ENCODE assay signal across 1 cellular context in the genomic region with DNA sequence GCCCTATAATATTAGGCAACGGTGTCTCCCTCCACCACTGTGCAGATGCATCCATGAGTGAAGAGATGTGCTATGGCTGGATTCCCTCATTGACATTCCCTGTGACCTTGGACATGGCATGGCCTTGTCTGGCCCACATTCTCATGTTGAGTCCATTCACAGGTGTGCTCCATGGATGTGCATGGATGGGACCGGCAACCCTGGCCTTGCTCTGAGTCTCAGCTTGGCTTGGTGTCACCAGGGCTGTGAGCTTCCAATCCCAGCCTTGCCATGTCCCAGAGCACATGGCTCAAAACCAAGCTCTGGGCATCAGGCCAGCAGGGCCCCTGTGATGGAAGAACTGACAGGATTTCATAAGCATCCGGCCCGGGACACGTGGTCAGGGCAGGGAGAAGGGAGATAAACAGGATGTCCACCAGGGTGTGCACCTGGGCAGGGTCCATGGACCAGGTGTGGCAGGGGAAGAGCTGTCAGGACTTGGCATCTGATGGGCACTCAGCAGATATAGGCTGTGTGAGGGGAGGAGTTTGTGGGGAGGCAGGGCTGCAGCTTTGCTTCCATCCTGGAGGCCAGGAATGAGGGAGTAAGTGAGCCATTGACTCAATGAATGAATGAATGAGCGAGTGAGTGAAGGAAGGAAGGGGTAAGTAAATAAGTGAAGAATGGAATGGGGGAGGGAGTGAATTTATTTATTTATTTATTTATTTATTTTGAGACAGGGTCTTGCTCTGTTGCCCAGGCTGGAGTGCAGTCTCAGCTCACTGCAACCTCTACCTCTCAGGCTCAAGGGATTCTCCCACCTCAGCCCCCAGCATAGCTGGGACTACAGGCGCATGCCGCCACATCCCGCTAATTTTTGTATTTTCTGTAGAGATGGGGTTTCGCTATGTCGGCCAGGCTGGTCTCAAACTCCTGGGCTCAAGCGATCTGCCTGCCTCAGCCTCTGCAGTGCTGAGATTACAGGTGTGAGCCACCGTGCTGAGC.
A peak's percentile ranks its signal among the peaks of the same experiment; 100 is the strongest.
TF ChIP-seq lines count a peak whose summit lies in the region.

No MANE protein-coding gene starts in this region.

TF ChIP-seq in K562, 482 proteins besides CTCF, POLR2A, EP300 and RAD21 (continued from another document and continues in another):
- TF ChIP-seq, protein P1, sequence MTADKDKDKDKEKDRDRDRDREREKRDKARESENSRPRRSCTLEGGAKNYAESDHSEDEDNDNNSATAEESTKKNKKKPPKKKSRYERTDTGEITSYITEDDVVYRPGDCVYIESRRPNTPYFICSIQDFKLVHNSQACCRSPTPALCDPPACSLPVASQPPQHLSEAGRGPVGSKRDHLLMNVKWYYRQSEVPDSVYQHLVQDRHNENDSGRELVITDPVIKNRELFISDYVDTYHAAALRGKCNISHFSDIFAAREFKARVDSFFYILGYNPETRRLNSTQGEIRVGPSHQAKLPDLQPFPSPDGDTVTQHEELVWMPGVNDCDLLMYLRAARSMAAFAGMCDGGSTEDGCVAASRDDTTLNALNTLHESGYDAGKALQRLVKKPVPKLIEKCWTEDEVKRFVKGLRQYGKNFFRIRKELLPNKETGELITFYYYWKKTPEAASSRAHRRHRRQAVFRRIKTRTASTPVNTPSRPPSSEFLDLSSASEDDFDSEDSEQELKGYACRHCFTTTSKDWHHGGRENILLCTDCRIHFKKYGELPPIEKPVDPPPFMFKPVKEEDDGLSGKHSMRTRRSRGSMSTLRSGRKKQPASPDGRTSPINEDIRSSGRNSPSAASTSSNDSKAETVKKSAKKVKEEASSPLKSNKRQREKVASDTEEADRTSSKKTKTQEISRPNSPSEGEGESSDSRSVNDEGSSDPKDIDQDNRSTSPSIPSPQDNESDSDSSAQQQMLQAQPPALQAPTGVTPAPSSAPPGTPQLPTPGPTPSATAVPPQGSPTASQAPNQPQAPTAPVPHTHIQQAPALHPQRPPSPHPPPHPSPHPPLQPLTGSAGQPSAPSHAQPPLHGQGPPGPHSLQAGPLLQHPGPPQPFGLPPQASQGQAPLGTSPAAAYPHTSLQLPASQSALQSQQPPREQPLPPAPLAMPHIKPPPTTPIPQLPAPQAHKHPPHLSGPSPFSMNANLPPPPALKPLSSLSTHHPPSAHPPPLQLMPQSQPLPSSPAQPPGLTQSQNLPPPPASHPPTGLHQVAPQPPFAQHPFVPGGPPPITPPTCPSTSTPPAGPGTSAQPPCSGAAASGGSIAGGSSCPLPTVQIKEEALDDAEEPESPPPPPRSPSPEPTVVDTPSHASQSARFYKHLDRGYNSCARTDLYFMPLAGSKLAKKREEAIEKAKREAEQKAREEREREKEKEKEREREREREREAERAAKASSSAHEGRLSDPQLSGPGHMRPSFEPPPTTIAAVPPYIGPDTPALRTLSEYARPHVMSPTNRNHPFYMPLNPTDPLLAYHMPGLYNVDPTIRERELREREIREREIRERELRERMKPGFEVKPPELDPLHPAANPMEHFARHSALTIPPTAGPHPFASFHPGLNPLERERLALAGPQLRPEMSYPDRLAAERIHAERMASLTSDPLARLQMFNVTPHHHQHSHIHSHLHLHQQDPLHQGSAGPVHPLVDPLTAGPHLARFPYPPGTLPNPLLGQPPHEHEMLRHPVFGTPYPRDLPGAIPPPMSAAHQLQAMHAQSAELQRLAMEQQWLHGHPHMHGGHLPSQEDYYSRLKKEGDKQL (CRISPR knock-in tag; IDR thresholded peaks at IDR 0.05; ENCODE audit: borderline replicate concordance), result no peak
- TF ChIP-seq TSHZ1 (CRISPR knock-in tag; IDR thresholded peaks at IDR 0.05) (peak; percentile 8; the same call in 1 of the 2 replicates), CBFA2T3 (IDR thresholded peaks at IDR 0.05) (peak; percentile 57), HOMEZ (CRISPR knock-in tag; IDR thresholded peaks at IDR 0.05) (0 out of 2 replicates have a peak, but pooled peaks have one; percentile 32), KAT2B (IDR thresholded peaks at IDR 0.05; ENCODE audit: low read depth, low read length) (no peak), ZBTB12 (CRISPR knock-in tag; IDR thresholded peaks at IDR 0.05) (no peak), DEAF1 (CRISPR knock-in tag; IDR thresholded peaks at IDR 0.05) (peak; percentile 44), BRD4 (IDR thresholded peaks at IDR 0.05) (no peak), DNMT1 (IDR thresholded peaks at IDR 0.05) (no peak), EGR1 (conservative IDR thresholded peaks at IDR 0.05) (no peak), ZNF592 (IDR thresholded peaks at IDR 0.05) (peak; percentile 97), SMAD1 (IDR thresholded peaks at IDR 0.05; ENCODE audit: low read depth, low read length, partially characterized antibody) (no peak), THRAP3 (IDR thresholded peaks at IDR 0.05; ENCODE audit: borderline replicate concordance) (no peak), ZNF274 (IDR thresholded peaks at IDR 0.05; ENCODE audit: borderline replicate concordance, low read depth, low read length) (no peak), HMGN3 (IDR thresholded peaks at IDR 0.05; ENCODE audit: borderline replicate concordance, extremely low read depth, insufficient read length, low read depth, low read length) (no peak), ZNF384 (IDR thresholded peaks at IDR 0.05; ENCODE audit: low read depth, low read length) (no peak), ZNF695 (CRISPR knock-in tag; IDR thresholded peaks at IDR 0.05) (no peak), MECOM (CRISPR knock-in tag; IDR thresholded peaks at IDR 0.05) (peak; percentile 86), TAL1 (IDR thresholded peaks at IDR 0.05) (no peak), MBD1 (CRISPR knock-in tag; IDR thresholded peaks at IDR 0.05) (no peak)
- TF ChIP-seq, protein P2, sequence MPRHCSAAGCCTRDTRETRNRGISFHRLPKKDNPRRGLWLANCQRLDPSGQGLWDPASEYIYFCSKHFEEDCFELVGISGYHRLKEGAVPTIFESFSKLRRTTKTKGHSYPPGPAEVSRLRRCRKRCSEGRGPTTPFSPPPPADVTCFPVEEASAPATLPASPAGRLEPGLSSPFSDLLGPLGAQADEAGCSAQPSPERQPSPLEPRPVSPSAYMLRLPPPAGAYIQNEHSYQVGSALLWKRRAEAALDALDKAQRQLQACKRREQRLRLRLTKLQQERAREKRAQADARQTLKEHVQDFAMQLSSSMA (CRISPR knock-in tag; IDR thresholded peaks at IDR 0.05), result no peak; the same call in 1 of the 2 replicates
- TF ChIP-seq, protein P3, sequence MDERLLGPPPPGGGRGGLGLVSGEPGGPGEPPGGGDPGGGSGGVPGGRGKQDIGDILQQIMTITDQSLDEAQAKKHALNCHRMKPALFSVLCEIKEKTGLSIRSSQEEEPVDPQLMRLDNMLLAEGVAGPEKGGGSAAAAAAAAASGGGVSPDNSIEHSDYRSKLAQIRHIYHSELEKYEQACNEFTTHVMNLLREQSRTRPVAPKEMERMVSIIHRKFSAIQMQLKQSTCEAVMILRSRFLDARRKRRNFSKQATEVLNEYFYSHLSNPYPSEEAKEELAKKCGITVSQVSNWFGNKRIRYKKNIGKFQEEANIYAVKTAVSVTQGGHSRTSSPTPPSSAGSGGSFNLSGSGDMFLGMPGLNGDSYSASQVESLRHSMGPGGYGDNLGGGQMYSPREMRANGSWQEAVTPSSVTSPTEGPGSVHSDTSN (CRISPR knock-in tag; IDR thresholded peaks at IDR 0.05; ENCODE audit: low read depth), result no peak
- TF ChIP-seq, protein P3 (tag; conservative IDR thresholded peaks at IDR 0.05; ENCODE audit: low read depth), result no peak; the same call in 1 of the 2 replicates
